In the genomic region with DNA sequence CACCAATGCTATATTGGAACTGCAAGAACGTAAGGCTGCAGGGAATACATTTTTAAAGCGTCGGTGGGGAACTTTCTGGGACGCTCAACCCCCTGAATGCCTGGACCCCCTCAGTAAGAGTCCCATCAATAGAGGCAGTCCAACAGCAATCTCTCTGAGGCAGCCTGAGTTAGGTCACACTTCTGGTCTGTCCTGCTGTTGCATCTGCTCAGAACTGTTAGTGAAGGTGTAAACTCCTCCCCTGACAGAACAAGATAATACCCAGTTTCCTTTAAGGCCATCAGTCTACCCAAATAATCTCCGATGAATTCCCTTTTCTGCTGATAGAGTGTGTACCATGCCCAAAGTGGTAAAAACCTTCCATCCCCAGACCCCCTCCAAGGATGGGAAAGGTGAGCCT, we compare ENCODE assay signal across 1 cellular context.
TF ChIP-seq lines count a peak whose summit lies in the region.

No MANE protein-coding gene starts in this region.

TF ChIP-seq in HCT116, 20 proteins besides CTCF, POLR2A, EP300 and RAD21 (continued from another document):
- TF ChIP-seq, protein P1, sequence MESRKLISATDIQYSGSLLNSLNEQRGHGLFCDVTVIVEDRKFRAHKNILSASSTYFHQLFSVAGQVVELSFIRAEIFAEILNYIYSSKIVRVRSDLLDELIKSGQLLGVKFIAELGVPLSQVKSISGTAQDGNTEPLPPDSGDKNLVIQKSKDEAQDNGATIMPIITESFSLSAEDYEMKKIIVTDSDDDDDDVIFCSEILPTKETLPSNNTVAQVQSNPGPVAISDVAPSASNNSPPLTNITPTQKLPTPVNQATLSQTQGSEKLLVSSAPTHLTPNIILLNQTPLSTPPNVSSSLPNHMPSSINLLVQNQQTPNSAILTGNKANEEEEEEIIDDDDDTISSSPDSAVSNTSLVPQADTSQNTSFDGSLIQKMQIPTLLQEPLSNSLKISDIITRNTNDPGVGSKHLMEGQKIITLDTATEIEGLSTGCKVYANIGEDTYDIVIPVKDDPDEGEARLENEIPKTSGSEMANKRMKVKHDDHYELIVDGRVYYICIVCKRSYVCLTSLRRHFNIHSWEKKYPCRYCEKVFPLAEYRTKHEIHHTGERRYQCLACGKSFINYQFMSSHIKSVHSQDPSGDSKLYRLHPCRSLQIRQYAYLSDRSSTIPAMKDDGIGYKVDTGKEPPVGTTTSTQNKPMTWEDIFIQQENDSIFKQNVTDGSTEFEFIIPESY (IDR thresholded peaks at IDR 0.05; ENCODE audit: extremely low read depth, insufficient replicate concordance, low read length), result no peak
